Comparison of ENCODE assay signal across 13 cellular contexts in the genomic region with DNA sequence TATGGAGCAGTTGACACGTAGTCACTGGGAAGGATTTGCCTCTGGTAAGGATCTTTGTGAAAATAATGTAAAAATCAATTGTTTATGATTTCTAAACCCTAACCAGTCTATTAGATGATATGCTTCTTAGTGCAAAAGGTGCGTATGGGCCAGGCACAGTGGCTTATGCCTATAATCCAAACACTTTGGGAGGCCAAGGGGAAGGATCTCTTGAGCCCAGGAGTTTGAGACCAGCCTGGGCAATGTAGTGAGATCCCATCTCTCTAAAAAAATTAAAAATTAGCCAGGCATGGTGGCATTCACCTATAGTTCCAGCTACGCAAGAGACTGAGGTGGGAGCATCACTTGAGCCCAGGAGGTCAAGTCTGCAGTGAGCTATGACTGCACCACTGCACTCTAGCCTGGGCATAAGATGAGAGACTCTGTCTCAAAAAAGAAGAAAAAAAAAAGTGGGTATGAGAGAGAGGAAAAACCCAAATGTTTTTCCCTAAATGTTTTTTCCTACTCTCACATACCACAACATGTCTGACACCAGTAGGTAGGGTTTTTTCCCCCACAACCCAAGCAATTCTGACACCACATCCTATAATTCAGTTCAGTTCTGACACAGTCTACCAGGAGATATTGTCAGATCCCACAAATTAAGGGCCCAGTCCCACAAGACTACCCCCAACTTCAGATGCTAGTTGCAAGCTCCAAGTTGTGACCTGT. TPM values are rescaled to one million over a fixed set of nuclear protein-coding genes. Genes with fewer than 3 reads are reported as not detected.
DNase-seq lines count a peak whose midpoint lies in the region; ATAC-seq and TF ChIP-seq lines count a peak whose summit lies in the region.
"Had no signal": no experiment of that assay in that cellular context is flagged by ENCODE, and none has a peak within 500 bp of the region (broad histone marks: within the 10 kb centered on the region; RNA-seq: fewer than 3 reads in every experiment).

No MANE protein-coding gene starts in this region.

- no peak for DNase-seq in stimulated activated naive CD8-positive, alpha-beta T cell treated with anti-CD3 and anti-CD28 coated beads, Interleukin-15, Interleukin-2, amounts not matched to agents 100 U/mL and 50 U/mL, for 24 hours
- DNase-seq in stimulated activated naive CD8-positive, alpha-beta T cell treated with anti-CD3 and anti-CD28 coated beads, Interleukin-15, amount 100 ng/mL, for 72 hours: no peak
- no peak for DNase-seq in WTC11 (ENCODE audit: low spot score)
- DNase-seq in progenitor cell of endocrine pancreas (ENCODE audit: low spot score, unreplicated experiment): no peak
- DNase-seq in SW 1271 (lab: John Stamatoyannopoulos, UW): no peak
- DNase-seq: BE2C; C1 segment of cervical spinal cord; Caco-2; CD4-positive, CD25-positive, alpha-beta regulatory T cell; CD8-positive, alpha-beta memory T cell had no signal

- TF ChIP-seq CTCF in WTC11 (IDR thresholded peaks at IDR 0.05): no peak
- no peak for TF ChIP-seq CTCF in progenitor cell of endocrine pancreas (IDR thresholded peaks at IDR 0.05; ENCODE audit: unreplicated experiment)

- H3K4me3 Mint-ChIP-seq in stimulated activated naive CD8-positive, alpha-beta T cell treated with anti-CD3 and anti-CD28 coated beads, Interleukin-15, amount 100 ng/mL, for 72 hours: no peak overlapping the region
- H3K4me3 Mint-ChIP-seq in WTC11 (no peak overlapping the region), progenitor cell of endocrine pancreas (ENCODE audit: low read depth) (no peak overlapping the region)
- H3K4me3 Mint-ChIP-seq: CD4-positive, CD25-positive, alpha-beta regulatory T cell; CD8-positive, alpha-beta memory T cell; GM23338; HFFc6 had no signal

- peak; percentile 32 for ATAC-seq in stimulated activated naive CD8-positive, alpha-beta T cell treated with anti-CD3 and anti-CD28 coated beads, Interleukin-15, Interleukin-2, amounts not matched to agents 100 U/mL and 50 U/mL, for 24 hours
- ATAC-seq in stimulated activated naive CD8-positive, alpha-beta T cell treated with anti-CD3 and anti-CD28 coated beads, Interleukin-15, amount 100 ng/mL, for 72 hours: no peak
- ATAC-seq in WTC11: no peak
- no peak for ATAC-seq in GM18511 (IDR thresholded peaks at IDR 0.05; ENCODE audit: unreplicated experiment)
- ATAC-seq: GM23338 had no signal

- CTCF ChIA-PET in WTC11 (lab: Charles Lee): interaction anchor here (1.0 kb wide), 1 partner anchor 8 kb away, joined by 3 read pairs; no protein-coding TSS in a partner anchor

- H3K36me3 Mint-ChIP-seq in WTC11: peaks cover 27% of the 10 kb centered on the region
- peaks cover 26% of the 10 kb centered on the region for H3K36me3 Mint-ChIP-seq in progenitor cell of endocrine pancreas (ENCODE audit: insufficient read depth)

- POLR2A ChIA-PET in WTC11 (lab: Charles Lee): no interaction called here

- peaks cover 0 to 8% of the 10 kb centered on the region in 2 donors for H3K9me3 Mint-ChIP-seq in stimulated activated naive CD8-positive, alpha-beta T cell treated with anti-CD3 and anti-CD28 coated beads, Interleukin-15, amount 100 ng/mL, for 72 hours
- peaks cover 24% of the 10 kb centered on the region for H3K9me3 Mint-ChIP-seq in WTC11
- H3K9me3 Mint-ChIP-seq in progenitor cell of endocrine pancreas (ENCODE audit: low read depth): peaks cover 7% of the 10 kb centered on the region
- H3K9me3 Mint-ChIP-seq: CD8-positive, alpha-beta memory T cell had no signal

- H3K4me1 Mint-ChIP-seq in stimulated activated naive CD8-positive, alpha-beta T cell treated with anti-CD3 and anti-CD28 coated beads, Interleukin-15, amount 100 ng/mL, for 72 hours: no peaks in the 10 kb centered on the region
- no peaks in the 10 kb centered on the region for H3K4me1 Mint-ChIP-seq in WTC11
- peaks cover 2% of the 10 kb centered on the region for H3K4me1 Mint-ChIP-seq in progenitor cell of endocrine pancreas (ENCODE audit: low read depth)
- H3K4me1 Mint-ChIP-seq: CD4-positive, CD25-positive, alpha-beta regulatory T cell; CD8-positive, alpha-beta memory T cell; GM23338 had no signal

- no peak overlapping the region for H3K27ac Mint-ChIP-seq in stimulated activated naive CD8-positive, alpha-beta T cell treated with anti-CD3 and anti-CD28 coated beads, Interleukin-15, amount 100 ng/mL, for 72 hours
- H3K27ac Mint-ChIP-seq in WTC11 (no peak overlapping the region), progenitor cell of endocrine pancreas (peak overlapping the region; percentile 69)
- H3K27ac Mint-ChIP-seq: GM23338 had no signal

- no peaks in the 10 kb centered on the region for H3K27me3 Mint-ChIP-seq in stimulated activated naive CD8-positive, alpha-beta T cell treated with anti-CD3 and anti-CD28 coated beads, Interleukin-15, amount 100 ng/mL, for 72 hours
- no peaks in the 10 kb centered on the region; the same call in none of the 2 replicates for H3K27me3 Mint-ChIP-seq in WTC11 (ENCODE audit: low read depth)
- no peaks in the 10 kb centered on the region for H3K27me3 Mint-ChIP-seq in progenitor cell of endocrine pancreas
- H3K27me3 Mint-ChIP-seq: CD4-positive, CD25-positive, alpha-beta regulatory T cell; CD8-positive, alpha-beta memory T cell had no signal

TF ChIP-seq in WTC11, 78 proteins besides CTCF, POLR2A, EP300 and RAD21:
- TF ChIP-seq, protein P1, sequence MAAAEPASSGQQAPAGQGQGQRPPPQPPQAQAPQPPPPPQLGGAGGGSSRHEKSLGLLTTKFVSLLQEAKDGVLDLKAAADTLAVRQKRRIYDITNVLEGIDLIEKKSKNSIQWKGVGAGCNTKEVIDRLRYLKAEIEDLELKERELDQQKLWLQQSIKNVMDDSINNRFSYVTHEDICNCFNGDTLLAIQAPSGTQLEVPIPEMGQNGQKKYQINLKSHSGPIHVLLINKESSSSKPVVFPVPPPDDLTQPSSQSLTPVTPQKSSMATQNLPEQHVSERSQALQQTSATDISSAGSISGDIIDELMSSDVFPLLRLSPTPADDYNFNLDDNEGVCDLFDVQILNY (CRISPR knock-in tag; IDR thresholded peaks at IDR 0.05): no peak
- TF ChIP-seq ZNF121 (CRISPR knock-in tag; IDR thresholded peaks at IDR 0.05) (0 out of 2 replicates have a peak, but pooled peaks have one; percentile 52), MYBL2 (CRISPR knock-in tag; IDR thresholded peaks at IDR 0.05) (no peak)

RNA-seq across cellular contexts. Expression of a gene that starts 36.5 kb away (rescaled TPM):
- total RNA-seq in WTC11 (2021) (30.3 to 32.4 TPM (median 30.8 TPM) in 3 replicates), progenitor cell of endocrine pancreas (46.8 and 47.1 TPM in 2 replicates)

RNA-seq across cellular contexts. Expression of a gene that starts 41.9 kb away (rescaled TPM):
- 130 to 157 TPM (median 136 TPM) in 3 replicates for total RNA-seq in WTC11 (2021)
- 84.7 and 86.3 TPM in 2 replicates for total RNA-seq in progenitor cell of endocrine pancreas

RNA-seq across cellular contexts. Expression of a gene that starts 42.6 kb away (rescaled TPM):
- total RNA-seq in WTC11 (2021): 13.8 to 19.8 TPM (median 19.8 TPM) in 3 replicates
- total RNA-seq in progenitor cell of endocrine pancreas: 35.3 and 35.9 TPM in 2 replicates

RNA-seq across cellular contexts. Expression of a gene that starts 42.7 kb away (rescaled TPM):
- total RNA-seq in WTC11 (2021) (31.6 to 38.2 TPM (median 33.7 TPM) in 3 replicates), progenitor cell of endocrine pancreas (28.8 and 29.7 TPM in 2 replicates)
